20 cellular contexts compared by ENCODE assay signal in the genomic region with DNA sequence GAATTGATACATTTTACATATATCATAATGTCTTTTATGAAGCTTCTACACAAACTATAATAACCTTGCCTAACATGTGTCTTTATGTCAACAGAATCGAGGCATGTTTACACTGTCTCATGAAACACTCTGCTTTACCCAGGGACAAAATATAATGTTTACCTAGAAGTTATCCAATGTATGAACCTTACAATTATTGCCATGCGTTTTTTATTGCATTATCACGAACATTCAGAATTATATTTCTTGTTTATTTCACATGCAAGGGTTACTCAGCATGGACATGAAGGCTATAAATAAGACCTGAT. TPM values are rescaled to one million over a fixed set of nuclear protein-coding genes. Genes with fewer than 3 reads are reported as not detected.
"Had no signal": no experiment of that assay in that cellular context is flagged by ENCODE, and none has a peak within 500 bp of the region (broad histone marks: within the 10 kb centered on the region; RNA-seq: fewer than 3 reads in every experiment).

No MANE protein-coding gene starts in this region.

- H3K27ac ChIP-seq: epithelial cell of prostate, transverse colon, WERI-Rb-1 had no signal

- DNase-seq: activated CD4-positive, alpha-beta T cell treated with anti-CD3 and anti-CD28 coated beads for 48 hours; activated CD4-positive, alpha-beta T cell treated with anti-CD3 and anti-CD28 coated beads, Interleukin-2, amount 50 U/mL, for 48 hours; activated CD8-positive, alpha-beta memory T cell treated with anti-CD3 and anti-CD28 coated beads for 24 hours; activated effector memory CD4-positive, alpha-beta T cell treated with Interleukin-2 at 50 U/mL for 16 hours; activated naive CD4-positive, alpha-beta T cell treated with Interleukin-2 at 50 U/mL for 16 hours; anterior cingulate cortex; dermis blood vessel endothelial cell; effector CD4-positive, alpha-beta T cell; left ventricle myocardium superior; mammary epithelial cell; posterior cingulate gyrus; right cardiac atrium; stimulated activated CD4-positive, alpha-beta T cell treated with anti-CD3 and anti-CD28 coated beads, Interleukin-2, amount 100 ng/mL, for 48 hours; stimulated activated naive CD4-positive, alpha-beta T cell treated with Interleukin-2 at 50 U/mL for 16 hours; T-helper 9 cell; transverse colon; WERI-Rb-1 had no signal

- ATAC-seq: activated CD4-positive, CD25-positive, alpha-beta regulatory T cell treated with anti-CD3 and anti-CD28 coated beads, Interleukin-2, amount 50 U/mL, for 24 hours; left ventricle myocardium superior; right cardiac atrium had no signal

RNA-seq across cellular contexts. Expression of a gene that starts 19.8 kb away (rescaled TPM):
- total RNA-seq: bronchial epithelial cell, dermis blood vessel endothelial cell had no signal
